1 cellular context compared by ENCODE assay signal in the genomic region with DNA sequence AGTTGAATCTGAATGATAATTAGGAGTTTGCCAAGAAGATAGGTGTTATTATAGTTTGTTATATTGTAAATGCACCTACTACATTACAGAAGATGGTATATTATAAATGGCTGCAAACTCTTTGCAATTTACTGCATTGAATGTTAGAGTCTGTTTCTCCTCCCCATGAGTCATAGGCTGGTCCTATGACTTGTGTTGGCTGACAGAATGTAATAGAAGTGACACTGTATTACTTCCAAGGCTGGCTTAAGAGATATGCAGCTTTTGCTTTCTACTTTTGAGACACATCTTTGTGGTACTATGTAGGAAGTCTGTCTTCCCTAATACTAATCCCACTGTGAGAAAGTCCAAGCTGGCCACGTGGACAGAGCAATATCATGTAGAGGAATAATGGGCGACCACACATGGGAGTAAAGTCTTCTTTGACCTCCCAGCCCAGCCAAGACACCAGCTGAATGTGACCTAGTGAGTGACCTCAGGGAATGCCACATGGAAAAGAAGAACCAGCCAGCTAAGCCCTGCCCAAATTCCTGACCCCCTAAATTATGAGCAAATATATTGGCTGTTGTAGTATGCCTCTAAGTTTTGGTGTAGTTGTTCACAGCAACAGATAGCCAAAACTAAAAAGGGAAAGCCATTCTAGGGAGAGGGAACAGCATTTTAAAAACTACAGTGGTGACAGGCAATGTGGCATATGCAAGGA.
A peak's percentile ranks its signal among the peaks of the same experiment; 100 is the strongest.
TF ChIP-seq lines count a peak whose summit lies in the region.

No MANE protein-coding gene starts in this region.

TF ChIP-seq in GM23338, 12 proteins besides CTCF, POLR2A, EP300 and RAD21:
- TF ChIP-seq, protein P1, sequence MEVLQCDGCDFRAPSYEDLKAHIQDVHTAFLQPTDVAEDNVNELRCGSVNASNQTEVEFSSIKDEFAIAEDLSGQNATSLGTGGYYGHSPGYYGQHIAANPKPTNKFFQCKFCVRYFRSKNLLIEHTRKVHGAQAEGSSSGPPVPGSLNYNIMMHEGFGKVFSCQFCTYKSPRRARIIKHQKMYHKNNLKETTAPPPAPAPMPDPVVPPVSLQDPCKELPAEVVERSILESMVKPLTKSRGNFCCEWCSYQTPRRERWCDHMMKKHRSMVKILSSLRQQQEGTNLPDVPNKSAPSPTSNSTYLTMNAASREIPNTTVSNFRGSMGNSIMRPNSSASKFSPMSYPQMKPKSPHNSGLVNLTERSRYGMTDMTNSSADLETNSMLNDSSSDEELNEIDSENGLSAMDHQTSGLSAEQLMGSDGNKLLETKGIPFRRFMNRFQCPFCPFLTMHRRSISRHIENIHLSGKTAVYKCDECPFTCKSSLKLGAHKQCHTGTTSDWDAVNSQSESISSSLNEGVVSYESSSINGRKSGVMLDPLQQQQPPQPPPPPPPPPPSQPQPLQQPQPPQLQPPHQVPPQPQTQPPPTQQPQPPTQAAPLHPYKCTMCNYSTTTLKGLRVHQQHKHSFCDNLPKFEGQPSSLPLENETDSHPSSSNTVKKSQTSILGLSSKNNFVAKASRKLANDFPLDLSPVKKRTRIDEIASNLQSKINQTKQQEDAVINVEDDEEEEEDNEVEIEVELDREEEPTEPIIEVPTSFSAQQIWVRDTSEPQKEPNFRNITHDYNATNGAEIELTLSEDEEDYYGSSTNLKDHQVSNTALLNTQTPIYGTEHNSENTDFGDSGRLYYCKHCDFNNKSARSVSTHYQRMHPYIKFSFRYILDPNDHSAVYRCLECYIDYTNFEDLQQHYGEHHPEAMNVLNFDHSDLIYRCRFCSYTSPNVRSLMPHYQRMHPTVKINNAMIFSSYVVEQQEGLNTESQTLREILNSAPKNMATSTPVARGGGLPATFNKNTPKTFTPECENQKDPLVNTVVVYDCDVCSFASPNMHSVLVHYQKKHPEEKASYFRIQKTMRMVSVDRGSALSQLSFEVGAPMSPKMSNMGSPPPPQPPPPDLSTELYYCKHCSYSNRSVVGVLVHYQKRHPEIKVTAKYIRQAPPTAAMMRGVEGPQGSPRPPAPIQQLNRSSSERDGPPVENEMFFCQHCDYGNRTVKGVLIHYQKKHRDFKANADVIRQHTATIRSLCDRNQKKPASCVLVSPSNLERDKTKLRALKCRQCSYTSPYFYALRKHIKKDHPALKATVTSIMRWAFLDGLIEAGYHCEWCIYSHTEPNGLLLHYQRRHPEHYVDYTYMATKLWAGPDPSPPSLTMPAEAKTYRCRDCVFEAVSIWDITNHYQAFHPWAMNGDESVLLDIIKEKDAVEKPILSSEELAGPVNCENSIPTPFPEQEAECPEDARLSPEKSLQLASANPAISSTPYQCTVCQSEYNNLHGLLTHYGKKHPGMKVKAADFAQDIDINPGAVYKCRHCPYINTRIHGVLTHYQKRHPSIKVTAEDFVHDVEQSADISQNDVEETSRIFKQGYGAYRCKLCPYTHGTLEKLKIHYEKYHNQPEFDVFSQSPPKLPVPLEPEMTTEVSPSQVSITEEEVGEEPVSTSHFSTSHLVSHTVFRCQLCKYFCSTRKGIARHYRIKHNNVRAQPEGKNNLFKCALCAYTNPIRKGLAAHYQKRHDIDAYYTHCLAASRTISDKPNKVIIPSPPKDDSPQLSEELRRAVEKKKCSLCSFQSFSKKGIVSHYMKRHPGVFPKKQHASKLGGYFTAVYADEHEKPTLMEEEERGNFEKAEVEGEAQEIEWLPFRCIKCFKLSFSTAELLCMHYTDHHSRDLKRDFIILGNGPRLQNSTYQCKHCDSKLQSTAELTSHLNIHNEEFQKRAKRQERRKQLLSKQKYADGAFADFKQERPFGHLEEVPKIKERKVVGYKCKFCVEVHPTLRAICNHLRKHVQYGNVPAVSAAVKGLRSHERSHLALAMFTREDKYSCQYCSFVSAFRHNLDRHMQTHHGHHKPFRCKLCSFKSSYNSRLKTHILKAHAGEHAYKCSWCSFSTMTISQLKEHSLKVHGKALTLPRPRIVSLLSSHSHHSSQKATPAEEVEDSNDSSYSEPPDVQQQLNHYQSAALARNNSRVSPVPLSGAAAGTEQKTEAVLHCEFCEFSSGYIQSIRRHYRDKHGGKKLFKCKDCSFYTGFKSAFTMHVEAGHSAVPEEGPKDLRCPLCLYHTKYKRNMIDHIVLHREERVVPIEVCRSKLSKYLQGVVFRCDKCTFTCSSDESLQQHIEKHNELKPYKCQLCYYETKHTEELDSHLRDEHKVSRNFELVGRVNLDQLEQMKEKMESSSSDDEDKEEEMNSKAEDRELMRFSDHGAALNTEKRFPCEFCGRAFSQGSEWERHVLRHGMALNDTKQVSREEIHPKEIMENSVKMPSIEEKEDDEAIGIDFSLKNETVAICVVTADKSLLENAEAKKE (CRISPR knock-in tag; IDR thresholded peaks at IDR 0.05) = no peak
- TF ChIP-seq CREB1 (CRISPR knock-in tag; IDR thresholded peaks at IDR 0.05; ENCODE audit: low read depth) (no peak), EZH2 (IDR thresholded peaks at IDR 0.05; ENCODE audit: low read depth, unreplicated experiment) (no peak), POLR2AphosphoS5 (IDR thresholded peaks at IDR 0.05; ENCODE audit: low read depth) (no peak), ZNF331 (CRISPR knock-in tag; IDR thresholded peaks at IDR 0.05; ENCODE audit: low read depth) (peak; percentile 60), STAT1 (IDR thresholded peaks at IDR 0.05; ENCODE audit: unreplicated experiment) (no peak), EZH2phosphoT487 (IDR thresholded peaks at IDR 0.05; ENCODE audit: unreplicated experiment) (no peak), NANOG (IDR thresholded peaks at IDR 0.05; ENCODE audit: borderline replicate concordance) (no peak)
